20 cellular contexts compared by ENCODE assay signal in the genomic region with DNA sequence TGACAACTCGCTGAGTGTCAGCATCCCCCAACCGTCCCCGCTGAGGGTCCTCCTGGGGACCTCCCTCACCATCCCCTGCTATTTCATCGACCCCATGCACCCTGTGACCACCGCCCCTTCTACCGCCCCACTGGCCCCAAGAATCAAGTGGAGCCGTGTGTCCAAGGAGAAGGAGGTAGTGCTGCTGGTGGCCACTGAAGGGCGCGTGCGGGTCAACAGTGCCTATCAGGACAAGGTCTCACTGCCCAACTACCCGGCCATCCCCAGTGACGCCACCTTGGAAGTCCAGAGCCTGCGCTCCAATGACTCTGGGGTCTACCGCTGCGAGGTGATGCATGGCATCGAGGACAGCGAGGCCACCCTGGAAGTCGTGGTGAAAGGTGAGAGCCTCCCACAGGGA. TPM values are rescaled to one million over a fixed set of nuclear protein-coding genes. Genes with fewer than 3 reads are reported as not detected.
DNase-seq lines count a peak whose midpoint lies in the region; ATAC-seq, FAIRE-seq and TF ChIP-seq lines count a peak whose summit lies in the region.
"Had no signal": no experiment of that assay in that cellular context is flagged by ENCODE, and none has a peak within 500 bp of the region (broad histone marks: within the 10 kb centered on the region; RNA-seq: fewer than 3 reads in every experiment).

No MANE protein-coding gene starts in this region.

- H2BK5ac ChIP-seq in H9 (ENCODE audit: insufficient read length, low read length), result no peak overlapping the region
- no peak overlapping the region for H2BK5ac ChIP-seq in neuronal stem cell (ENCODE audit: low read length)

- FAIRE-seq in K562 (lab: Jason Lieb, UNC), result no peak
- FAIRE-seq: A549, G401.6, GM12891, GM19239, H54, HepG2 had no signal

- H4K8ac ChIP-seq in H9 (replicated peaks; ENCODE audit: insufficient read length, low read depth, low read length) (no peak overlapping the region), neuronal stem cell (ENCODE audit: low read depth, low read length) (peak overlapping the region; percentile 5)

- H3K27ac ChIP-seq in GM23338 (ENCODE audit: low read depth), result no peak overlapping the region
- no peak overlapping the region for H3K27ac ChIP-seq in H9 (ENCODE audit: insufficient read length, low read depth, low read length)
- H3K27ac ChIP-seq in K562 (ENCODE audit: extremely low read depth, low read depth, low read length), result no peak overlapping the region
- no peak overlapping the region for H3K27ac ChIP-seq in neuronal stem cell (replicated peaks; ENCODE audit: low read length)
- H3K27ac ChIP-seq: A549, BLaER1, KMS-11 had no signal

- H2AFZ ChIP-seq in GM23338 (no peak overlapping the region), H9 (ENCODE audit: low read length) (no peak overlapping the region), K562 (ENCODE audit: low read depth, low read length) (peak overlapping the region; percentile 56), neuronal stem cell (ENCODE audit: low read length) (no peak overlapping the region)

- H3K27me3 Mint-ChIP-seq in GM23338 (ENCODE audit: insufficient read depth, low read depth, poor library complexity), result peaks cover 6% of the 10 kb centered on the region
- peaks cover 5% of the 10 kb centered on the region for H3K27me3 Mint-ChIP-seq in H9 (ENCODE audit: low read depth)
- H3K27me3 Mint-ChIP-seq in CD14-positive monocyte (ENCODE audit: low read depth in 3 of 3), result peaks cover 0 to 2% (median 2%) of the 10 kb centered on the region in 3 donors
- H3K27me3 Mint-ChIP-seq: CD4-positive, CD25-positive, alpha-beta regulatory T cell had no signal

- no peak overlapping the region for H3K4me3 ChIP-seq in GM23338
- H3K4me3 ChIP-seq in K562, result no peak overlapping the region
- H3K4me3 ChIP-seq in neuronal stem cell (ENCODE audit: low read length in 2 of 2), result no peak overlapping the region
- H3K4me3 ChIP-seq: A549, BLaER1 had no signal

- no peak overlapping the region for H2BK15ac ChIP-seq in H9 (ENCODE audit: low read depth, low read length)
- H2BK15ac ChIP-seq in neuronal stem cell (ENCODE audit: low read length), result no peak overlapping the region

- no peak overlapping the region for H3K27ac Mint-ChIP-seq in GM23338
- H3K27ac Mint-ChIP-seq in H9, result no peak overlapping the region
- H3K27ac Mint-ChIP-seq in CD14-positive monocyte, result peak overlapping the region in 1 of 7 donors; percentile 27
- H3K27ac Mint-ChIP-seq: CD4-positive, CD25-positive, alpha-beta regulatory T cell; IgD-negative memory B cell had no signal

- H3K23me2 ChIP-seq in H9 (ENCODE audit: insufficient read length, low read depth, low read length, poor library complexity, severe bottlenecking), result peaks cover 3% of the 10 kb centered on the region

- DNase-seq in GM23338 (ENCODE audit: low spot score) (peak; percentile 39), H9 (peak; percentile 49), K562 (ENCODE audit: extremely low read depth in 1 of 4, low spot score in 3 of 4) (peak; percentile 33 to 52 (median 48)), neuronal stem cell (ENCODE audit: low spot score) (no peak), NCI-H748 (lab: John Stamatoyannopoulos, UW; ENCODE audit: unreplicated experiment) (no peak), CD14-positive monocyte (ENCODE audit: low spot score) (no peak)
- DNase-seq: CD4-positive, CD25-positive, alpha-beta regulatory T cell; CD8-positive, alpha-beta memory T cell; COR-L47; DMS 273 treated with DMSO at 0.1 percent for 48 hours had no signal

- no peaks in the 10 kb centered on the region for H3K9me1 ChIP-seq in K562 (ENCODE audit: control insufficient read depth, insufficient read depth, low read length)

- H3K4ac ChIP-seq in H9 (ENCODE audit: low read depth, low read length) (no peak overlapping the region), neuronal stem cell (ENCODE audit: low read length) (no peak overlapping the region)

- H3K36me3 Mint-ChIP-seq in GM23338 (ENCODE audit: low read depth), result no peaks in the 10 kb centered on the region
- no peaks in the 10 kb centered on the region for H3K36me3 Mint-ChIP-seq in H9 (ENCODE audit: insufficient read depth in 1 of 3, low read depth in 3 of 3)
- no peaks in the 10 kb centered on the region for H3K36me3 Mint-ChIP-seq in CD14-positive monocyte
- H3K36me3 Mint-ChIP-seq: CD4-positive, CD25-positive, alpha-beta regulatory T cell; CD8-positive, alpha-beta memory T cell; IgD-negative memory B cell had no signal

- H2AK5ac ChIP-seq in H9 (ENCODE audit: insufficient read length, low read length) (no peak overlapping the region), neuronal stem cell (ENCODE audit: low read depth, low read length) (no peak overlapping the region)

- no peaks in the 10 kb centered on the region for H3K9me2 ChIP-seq in GM23338 (ENCODE audit: insufficient read depth)

- BruUV-seq in K562 (replicated peaks; lab: Mats Ljungman, UMichigan), result no TSS peak

- TF ChIP-seq CTCF in GM23338 (conservative IDR thresholded peaks at IDR 0.05; ENCODE audit: low read depth in 2 of 2) (peak in 1 of 2 experiments; percentile 57; a peak in 2 of 4 replicates), H9 (conservative IDR thresholded peaks at IDR 0.05) (peak; percentile 30; the same call in 2 of the 3 replicates), K562 (IDR thresholded peaks at IDR 0.05 in 2 of 3, conservative IDR thresholded peaks at IDR 0.05 in 1 of 3; ENCODE audit: insufficient read depth in 2 of 3, low read depth in 1 of 3, low read length in 3 of 3) (peak; percentile 51 to 64 (median 57); a peak in 5 of 6 replicates), CD14-positive monocyte (IDR thresholded peaks at IDR 0.05) (no peak)

- H4K20me1 ChIP-seq in GM23338 (replicated peaks; ENCODE audit: insufficient read depth) (no peaks in the 10 kb centered on the region), H9 (ENCODE audit: control insufficient read depth, insufficient read depth, insufficient read length) (no peaks in the 10 kb centered on the region), K562 (replicated peaks; ENCODE audit: control insufficient read depth, insufficient read depth, low read length) (no peaks in the 10 kb centered on the region; the same call in 1 of the 2 replicates)
- H4K20me1 ChIP-seq: BLaER1 had no signal

- TF ChIP-seq EP300 in K562 (IDR thresholded peaks at IDR 0.05; ENCODE audit: low read length), result no peak

- H3K14ac ChIP-seq in H9 (ENCODE audit: insufficient read depth, low read length) (no peak overlapping the region), neuronal stem cell (ENCODE audit: low read length) (no peak overlapping the region)

- no peak for TF ChIP-seq POLR2A in K562 (conservative IDR thresholded peaks at IDR 0.05)

- H3K9me3 ChIP-seq in H9 (ENCODE audit: control insufficient read depth, low read depth, low read length) (no peaks in the 10 kb centered on the region), K562 (replicated peaks; ENCODE audit: control insufficient read depth, insufficient read depth, low read depth, low read length) (no peaks in the 10 kb centered on the region), neuronal stem cell (replicated peaks in 1 of 2; ENCODE audit: control insufficient read depth in 2 of 2, insufficient read depth in 1 of 2, low read depth in 1 of 2, low read length in 2 of 2) (no peaks in the 10 kb centered on the region)
- H3K9me3 ChIP-seq: A549, BLaER1 had no signal

- no CpG with 5 or more reads among the region's 18 CpGs for whole genome bisulfite sequencing in H9 (ENCODE audit: extremely low coverage, insufficient read length, low lambda C conversion rate)
- 4% methylated on average over 16 of the region's 18 CpGs for WGBS in K562 (ENCODE audit: insufficient coverage, low coverage, missing lambda C conversion rate)
- WGBS in neuronal stem cell (ENCODE audit: extremely low coverage in 2 of 2, insufficient read length in 2 of 2, insufficient replicate concordance in 1 of 2), 2 donors, result no CpG with 5 or more reads among the region's 18 CpGs

- H3F3A ChIP-seq in GM23338 (replicated peaks; ENCODE audit: low read depth), result no peaks in the 10 kb centered on the region

- H2BK120ac ChIP-seq in H9 (ENCODE audit: low read depth, low read length, poor library complexity, severe bottlenecking), result no peak overlapping the region
- H2BK120ac ChIP-seq in neuronal stem cell (ENCODE audit: low read depth, low read length), result no peak overlapping the region

- H2BK12ac ChIP-seq in H9 (ENCODE audit: insufficient read length, low read depth, low read length) (no peak overlapping the region), neuronal stem cell (ENCODE audit: low read length) (no peak overlapping the region)

- H3K23ac ChIP-seq in H9 (ENCODE audit: insufficient read length, low read depth, low read length), result no peak overlapping the region
- H3K23ac ChIP-seq in neuronal stem cell (ENCODE audit: low read depth, low read length, poor library complexity), result peak overlapping the region; percentile 1

- H2BK20ac ChIP-seq in H9 (ENCODE audit: low read depth, low read length, poor library complexity, severe bottlenecking), result no peak overlapping the region

- H3K56ac ChIP-seq in H9 (ENCODE audit: insufficient read length, low read depth, low read length), result no peak overlapping the region

- in situ Hi-C loops in K562 (cut with MboI), result no loop called here

- no peaks in the 10 kb centered on the region; the same call in 2 of the 3 replicates for H3K9me3 Mint-ChIP-seq in GM23338
- H3K9me3 Mint-ChIP-seq in H9, result no peaks in the 10 kb centered on the region
- no peaks in the 10 kb centered on the region for H3K9me3 Mint-ChIP-seq in CD14-positive monocyte
- H3K9me3 Mint-ChIP-seq: CD8-positive, alpha-beta memory T cell; IgD-negative memory B cell had no signal

- no peak overlapping the region for H3K9ac ChIP-seq in H9 (ENCODE audit: extremely low read depth, insufficient read length, low read length)
- H3K9ac ChIP-seq in K562 (ENCODE audit: insufficient read depth in 1 of 2, low read depth in 2 of 2, low read length in 2 of 2), result peak overlapping the region in 1 of 2 experiments; percentile 65; a peak in 2 of 4 replicates
- no peak overlapping the region for H3K9ac ChIP-seq in neuronal stem cell (ENCODE audit: low read depth, low read length, poor library complexity)
- H3K9ac ChIP-seq: BLaER1, KMS-11 had no signal

- H3K4me3 Mint-ChIP-seq in GM23338 (no peak overlapping the region), H9 (no peak overlapping the region), CD14-positive monocyte (no peak overlapping the region)
- H3K4me3 Mint-ChIP-seq: CD4-positive, CD25-positive, alpha-beta regulatory T cell; CD8-positive, alpha-beta memory T cell; IgD-negative memory B cell had no signal

- no peak overlapping the region for H3K18ac ChIP-seq in H9 (ENCODE audit: insufficient read length, low read depth, low read length)
- no peak overlapping the region for H3K18ac ChIP-seq in neuronal stem cell (ENCODE audit: low read length)

- TF ChIP-seq RAD21 in K562 (CRISPR knock-in tag; conservative IDR thresholded peaks at IDR 0.05 in 1 of 2, IDR thresholded peaks at IDR 0.05 in 1 of 2), result peak in 1 of 2 experiments; percentile 43; a peak in 2 of 4 replicates

- intact Hi-C loops in K562 (cut with micrococcal nuclease) (loop anchor here (5.0 kb wide), 1 partner anchor 34 kb away; no protein-coding TSS in a partner anchor), CD14-positive monocyte (cut with micrococcal nuclease) (no loop called here)

- H3K27me3 ChIP-seq in GM23338 (ENCODE audit: insufficient read depth) (no peaks in the 10 kb centered on the region), H9 (ENCODE audit: insufficient read depth, low read length) (no peaks in the 10 kb centered on the region), K562 (ENCODE audit: control insufficient read depth in 2 of 2, insufficient read depth in 2 of 2, low read length in 2 of 2) (peaks cover 15 to 33% of the 10 kb centered on the region in 2 experiments; a peak in 4 of 5 replicates), neuronal stem cell (ENCODE audit: control insufficient read depth in 3 of 3, insufficient read depth in 3 of 3, low read depth in 1 of 3, low read length in 3 of 3) (peaks cover 0 to 17% (median 0%) of the 10 kb centered on the region in 3 experiments)
- H3K27me3 ChIP-seq: BLaER1 had no signal

- no peak overlapping the region for H3K4me2 ChIP-seq in GM23338
- no peak overlapping the region for H3K4me2 ChIP-seq in H9 (ENCODE audit: insufficient read depth, insufficient read length, low read length)
- peak overlapping the region; percentile 29; the same call in 1 of the 2 replicates for H3K4me2 ChIP-seq in K562 (ENCODE audit: insufficient read depth, low read length)
- H3K4me2 ChIP-seq in neuronal stem cell (ENCODE audit: insufficient read depth, low read length, poor library complexity, severe bottlenecking), result no peak overlapping the region
- H3K4me2 ChIP-seq: A549, BLaER1, KMS-11 had no signal

- H3K79me2 ChIP-seq in GM23338 (replicated peaks; ENCODE audit: insufficient read depth) (no peaks in the 10 kb centered on the region), H9 (ENCODE audit: insufficient read depth, low read length) (no peaks in the 10 kb centered on the region), K562 (ENCODE audit: control insufficient read depth, insufficient read depth, low read length) (no peaks in the 10 kb centered on the region)

- ATAC-seq in GM23338 (peak; percentile 16; the same call in 2 of the 3 replicates), K562 (peak; percentile 81), HG03457 (IDR thresholded peaks at IDR 0.05; ENCODE audit: unreplicated experiment) (no peak)
- ATAC-seq: HepG2 had no signal

- CTCF ChIA-PET in K562 (lab: Yijun Ruan, JAX; ENCODE audit: low intra/inter-chr PET ratio), result interaction anchor here (0.5 kb wide), 1 partner anchor 12 kb away, joined by 4 read pairs; no protein-coding TSS in a partner anchor

- peaks cover 3% of the 10 kb centered on the region; the same call in 2 of the 3 replicates for H3K4me1 Mint-ChIP-seq in GM23338
- peaks cover 3 to 14% of the 10 kb centered on the region in 2 experiments; a peak in 3 of 4 replicates for H3K4me1 Mint-ChIP-seq in H9
- no peaks in the 10 kb centered on the region for H3K4me1 Mint-ChIP-seq in CD14-positive monocyte

- H4K5ac ChIP-seq in H9 (ENCODE audit: insufficient read length, low read depth, low read length), result no peak overlapping the region

- POLR2A ChIA-PET in K562 (lab: Yijun Ruan, JAX), result interaction anchor here (0.5 to 0.7 kb wide), 3 partner anchors 31 to 142 kb away, joined by 3 read pairs; no protein-coding TSS in a partner anchor

- H3K79me1 ChIP-seq in H9 (ENCODE audit: insufficient read depth, low read depth, low read length, poor library complexity, severe bottlenecking) (no peaks in the 10 kb centered on the region), neuronal stem cell (ENCODE audit: low read depth, low read length) (no peaks in the 10 kb centered on the region)

- H3K4me1 ChIP-seq in GM23338 (ENCODE audit: insufficient read depth), result peaks cover 6% of the 10 kb centered on the region; the same call in 1 of the 2 replicates
- H3K4me1 ChIP-seq in H9 (ENCODE audit: insufficient read depth, low read length), result no peaks in the 10 kb centered on the region
- H3K4me1 ChIP-seq in K562 (replicated peaks in 1 of 2; ENCODE audit: control insufficient read depth in 2 of 2, insufficient read depth in 2 of 2, low read length in 2 of 2), result peaks cover 0 to 16% of the 10 kb centered on the region in 2 experiments; a peak in 3 of 5 replicates
- no peaks in the 10 kb centered on the region for H3K4me1 ChIP-seq in neuronal stem cell (ENCODE audit: control insufficient read depth in 2 of 2, insufficient read depth in 1 of 2, low read depth in 1 of 2, low read length in 2 of 2)
- H3K4me1 ChIP-seq: A549 had no signal

- H4K91ac ChIP-seq in H9 (ENCODE audit: insufficient read length, low read depth, low read length) (no peak overlapping the region), neuronal stem cell (ENCODE audit: low read depth, low read length, poor library complexity) (no peak overlapping the region)

- no peak overlapping the region for H3T11ph ChIP-seq in H9 (ENCODE audit: low read length)

- H3K36me3 ChIP-seq in GM23338 (ENCODE audit: insufficient read depth) (no peaks in the 10 kb centered on the region), K562 (ENCODE audit: control insufficient read depth, insufficient read depth, low read length) (no peaks in the 10 kb centered on the region), neuronal stem cell (replicated peaks in 1 of 2; ENCODE audit: control insufficient read depth in 2 of 2, insufficient read depth in 2 of 2, low read length in 2 of 2) (no peaks in the 10 kb centered on the region)
- H3K36me3 ChIP-seq: BLaER1 had no signal

RNA-seq across cellular contexts. Expression of a gene that starts 35.4 kb away (rescaled TPM):
- 4.5 and 4.9 TPM in 2 replicates for total RNA-seq in GM23338 (2014; rRNA removed; shearing (Covaris generic))
- polyA plus RNA-seq in GM23338 (2016; fragmentation: Nextera tagmentation; extraction: Ambion mirVana) (1.5 and 2.5 TPM in 2 replicates), K562 (2011; rRNA removed) (not detected in 2 replicates), K562 (2014; fragmentation: Illumina TruSeq; extraction: Trizol) (not detected in 2 replicates), K562 (2014; fragmentation: Nextera tagmentation; extraction: Ambion mirVana) (not detected), K562 (2014; rRNA removed) (not detected in 2 replicates), CD14-positive monocyte (not detected)
- total RNA-seq in H9 (2021) (0.50 and 0.53 TPM in 2 replicates), K562 (2014; rRNA removed) (not detected in 2 replicates), K562 (2014; rRNA removed; fragmentation: Illumina TruSeq; extraction: Trizol) (not detected in 2 replicates), K562 (2015; rRNA removed; fragmentation: Illumina TruSeq; extraction: Trizol) (not detected in 2 replicates), K562 (2021) (not detected in 2 replicates)
- total RNA-seq in K562 (2011; cell fraction: chromatin; rRNA removed; ENCODE audit: low replicate concordance), result not detected in 2 replicates
- total RNA-seq in K562 (2011; cell fraction: nucleolus; rRNA removed), result not detected in 2 replicates
- total RNA-seq in K562 (2011; cell fraction: nucleoplasm; rRNA removed), result not detected in 2 replicates
- not detected in 2 replicates for polyA plus RNA-seq in K562 (2011; cell fraction: cytosol; rRNA removed)
- not detected in 2 replicates for polyA plus RNA-seq in K562 (2011; cell fraction: nucleus; rRNA removed)
- polyA plus RNA-seq in K562 (2012), result not detected in 2 replicates
- not detected in 2 replicates for polyA minus RNA-seq in K562 (2011; rRNA and poly(A)+ RNA removed)
- not detected in 2 replicates for polyA minus RNA-seq in K562 (2011; cell fraction: cytosol; rRNA and poly(A)+ RNA removed)
- polyA minus RNA-seq in K562 (2011; cell fraction: nucleus; rRNA and poly(A)+ RNA removed), result not detected in 2 replicates
- 1.7 TPM for polyA plus RNA-seq in neuronal stem cell (2013, experiment 1 of 2)
- polyA plus RNA-seq in neuronal stem cell (2013, experiment 2 of 2), result 1.7 TPM
- total RNA-seq: CD4-positive, CD25-positive, alpha-beta regulatory T cell; CD8-positive, alpha-beta memory T cell; HepG2 had no signal
- polyA plus RNA-seq: CD8-positive, alpha-beta memory T cell; HepG2; IgD-negative memory B cell had no signal

RNA-seq across cellular contexts. Expression of a gene that starts 56.7 kb away (rescaled TPM):
- total RNA-seq in GM23338 (2014; rRNA removed; shearing (Covaris generic)), result 45.2 and 62.6 TPM in 2 replicates
- polyA plus RNA-seq in GM23338 (2016; fragmentation: Nextera tagmentation; extraction: Ambion mirVana) (21.4 and 22.7 TPM in 2 replicates), K562 (2011; rRNA removed) (0.71 and 2.1 TPM in 2 replicates), K562 (2014; fragmentation: Illumina TruSeq; extraction: Trizol) (0.59 and 1.00 TPM in 2 replicates), K562 (2014; fragmentation: Nextera tagmentation; extraction: Ambion mirVana) (under 1 TPM; 0.04 to 0.06 TPM), K562 (2014; rRNA removed) (2.0 and 3.4 TPM in 2 replicates), CD14-positive monocyte (under 1 TPM; 0.60 to 0.65 TPM)
- total RNA-seq in H9 (2021) (41.7 and 42.4 TPM in 2 replicates), K562 (2014; rRNA removed) (1.9 and 2.1 TPM in 2 replicates), K562 (2014; rRNA removed; fragmentation: Illumina TruSeq; extraction: Trizol) (0.35 and 0.36 TPM in 2 replicates), K562 (2015; rRNA removed; fragmentation: Illumina TruSeq; extraction: Trizol) (0.65 and 1.0 TPM in 2 replicates), K562 (2021) (1.9 and 2.4 TPM in 2 replicates)
- 5.6 and 9.6 TPM in 2 replicates for total RNA-seq in K562 (2011; cell fraction: chromatin; rRNA removed; ENCODE audit: low replicate concordance)
- 6.2 and 6.8 TPM in 2 replicates for total RNA-seq in K562 (2011; cell fraction: nucleolus; rRNA removed)
- total RNA-seq in K562 (2011; cell fraction: nucleoplasm; rRNA removed), result 4.9 and 5.9 TPM in 2 replicates
- polyA plus RNA-seq in K562 (2011; cell fraction: cytosol; rRNA removed), result 1.4 and 2.3 TPM in 2 replicates
- 9.4 and 14.2 TPM in 2 replicates for polyA plus RNA-seq in K562 (2011; cell fraction: nucleus; rRNA removed)
- polyA plus RNA-seq in K562 (2012), result 1.6 and 4.0 TPM in 2 replicates
- polyA minus RNA-seq in K562 (2011; rRNA and poly(A)+ RNA removed), result 0.77 and 0.99 TPM in 2 replicates
- 2.5 TPM in 1 of 2 replicates, not detected in the other for polyA minus RNA-seq in K562 (2011; cell fraction: cytosol; rRNA and poly(A)+ RNA removed)
- polyA minus RNA-seq in K562 (2011; cell fraction: nucleus; rRNA and poly(A)+ RNA removed), result 1.1 and 1.8 TPM in 2 replicates
- 14.9 TPM for polyA plus RNA-seq in neuronal stem cell (2013, experiment 1 of 2)
- polyA plus RNA-seq in neuronal stem cell (2013, experiment 2 of 2), result 14.3 TPM
- total RNA-seq: HepG2 had no signal

Comparison
In these comparisons a context has a peak if more than half of its experiments do, and no peak if none do; other contexts are left out.
1. DNase-seq: peak in GM23338 (single experiment), H9 (single experiment) and K562 (4 of 4); none in neuronal stem cell (single experiment), NCI-H748 (single experiment) and CD14-positive monocyte (single experiment).